Comparison of ENCODE assay signal across 1 cellular context in the genomic region with DNA sequence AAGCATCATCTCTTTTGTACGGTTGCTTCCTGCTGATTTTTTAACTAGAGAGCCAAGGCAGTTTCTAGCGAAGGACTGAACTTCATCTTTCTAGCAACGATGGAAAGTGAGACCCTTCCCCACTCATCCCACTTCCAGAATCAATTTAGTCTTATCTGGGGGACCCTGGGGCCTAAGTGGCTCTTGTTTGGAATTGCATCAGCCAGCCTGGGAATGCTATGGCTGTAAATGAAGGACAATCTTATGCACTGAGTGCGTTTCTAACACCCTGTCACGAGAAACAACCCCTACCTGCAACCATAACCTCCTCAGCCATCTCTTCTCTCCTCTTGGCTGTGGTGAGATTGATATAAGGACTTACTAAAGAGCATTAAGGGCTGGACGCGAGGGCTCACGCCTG.
A peak's percentile ranks its signal among the peaks of the same experiment; 100 is the strongest.
TF ChIP-seq lines count a peak whose summit lies in the region.

No MANE protein-coding gene starts in this region.

TF ChIP-seq in K562, 482 proteins besides CTCF, POLR2A, EP300 and RAD21 (continued from another document):
- TF ChIP-seq CEBPG (CRISPR knock-in tag; IDR thresholded peaks at IDR 0.05) (no peak), CEBPG (tag; conservative IDR thresholded peaks at IDR 0.05 in 1 of 2, IDR thresholded peaks at IDR 0.05 in 1 of 2) (peak in 1 of 2 experiments; percentile 62; a peak in 2 of 4 replicates)
